1 cellular context compared by ENCODE assay signal in the genomic region with DNA sequence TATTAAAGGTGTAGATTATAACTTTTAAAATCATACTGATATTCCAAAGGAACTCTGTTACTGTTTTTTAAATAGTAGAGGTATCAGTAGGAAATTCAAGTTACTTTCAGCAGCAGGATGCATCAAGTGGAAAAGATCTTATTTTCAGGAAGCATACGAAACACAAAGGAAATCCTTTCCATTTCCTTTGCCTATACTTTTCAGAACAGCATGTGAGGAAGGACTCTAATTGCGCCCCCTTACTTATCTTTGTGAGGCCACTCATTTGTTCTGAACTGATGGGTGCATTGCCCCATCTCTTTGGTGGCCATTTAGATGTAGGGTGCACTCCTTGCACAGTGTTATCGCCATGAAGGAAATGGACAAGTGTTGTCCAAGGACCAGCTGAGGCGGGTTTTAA.
TF ChIP-seq lines count a peak whose summit lies in the region.

No MANE protein-coding gene starts in this region.

TF ChIP-seq in GM23338, 12 proteins besides CTCF, POLR2A, EP300 and RAD21 (continued from another document):
- TF ChIP-seq, protein P1, sequence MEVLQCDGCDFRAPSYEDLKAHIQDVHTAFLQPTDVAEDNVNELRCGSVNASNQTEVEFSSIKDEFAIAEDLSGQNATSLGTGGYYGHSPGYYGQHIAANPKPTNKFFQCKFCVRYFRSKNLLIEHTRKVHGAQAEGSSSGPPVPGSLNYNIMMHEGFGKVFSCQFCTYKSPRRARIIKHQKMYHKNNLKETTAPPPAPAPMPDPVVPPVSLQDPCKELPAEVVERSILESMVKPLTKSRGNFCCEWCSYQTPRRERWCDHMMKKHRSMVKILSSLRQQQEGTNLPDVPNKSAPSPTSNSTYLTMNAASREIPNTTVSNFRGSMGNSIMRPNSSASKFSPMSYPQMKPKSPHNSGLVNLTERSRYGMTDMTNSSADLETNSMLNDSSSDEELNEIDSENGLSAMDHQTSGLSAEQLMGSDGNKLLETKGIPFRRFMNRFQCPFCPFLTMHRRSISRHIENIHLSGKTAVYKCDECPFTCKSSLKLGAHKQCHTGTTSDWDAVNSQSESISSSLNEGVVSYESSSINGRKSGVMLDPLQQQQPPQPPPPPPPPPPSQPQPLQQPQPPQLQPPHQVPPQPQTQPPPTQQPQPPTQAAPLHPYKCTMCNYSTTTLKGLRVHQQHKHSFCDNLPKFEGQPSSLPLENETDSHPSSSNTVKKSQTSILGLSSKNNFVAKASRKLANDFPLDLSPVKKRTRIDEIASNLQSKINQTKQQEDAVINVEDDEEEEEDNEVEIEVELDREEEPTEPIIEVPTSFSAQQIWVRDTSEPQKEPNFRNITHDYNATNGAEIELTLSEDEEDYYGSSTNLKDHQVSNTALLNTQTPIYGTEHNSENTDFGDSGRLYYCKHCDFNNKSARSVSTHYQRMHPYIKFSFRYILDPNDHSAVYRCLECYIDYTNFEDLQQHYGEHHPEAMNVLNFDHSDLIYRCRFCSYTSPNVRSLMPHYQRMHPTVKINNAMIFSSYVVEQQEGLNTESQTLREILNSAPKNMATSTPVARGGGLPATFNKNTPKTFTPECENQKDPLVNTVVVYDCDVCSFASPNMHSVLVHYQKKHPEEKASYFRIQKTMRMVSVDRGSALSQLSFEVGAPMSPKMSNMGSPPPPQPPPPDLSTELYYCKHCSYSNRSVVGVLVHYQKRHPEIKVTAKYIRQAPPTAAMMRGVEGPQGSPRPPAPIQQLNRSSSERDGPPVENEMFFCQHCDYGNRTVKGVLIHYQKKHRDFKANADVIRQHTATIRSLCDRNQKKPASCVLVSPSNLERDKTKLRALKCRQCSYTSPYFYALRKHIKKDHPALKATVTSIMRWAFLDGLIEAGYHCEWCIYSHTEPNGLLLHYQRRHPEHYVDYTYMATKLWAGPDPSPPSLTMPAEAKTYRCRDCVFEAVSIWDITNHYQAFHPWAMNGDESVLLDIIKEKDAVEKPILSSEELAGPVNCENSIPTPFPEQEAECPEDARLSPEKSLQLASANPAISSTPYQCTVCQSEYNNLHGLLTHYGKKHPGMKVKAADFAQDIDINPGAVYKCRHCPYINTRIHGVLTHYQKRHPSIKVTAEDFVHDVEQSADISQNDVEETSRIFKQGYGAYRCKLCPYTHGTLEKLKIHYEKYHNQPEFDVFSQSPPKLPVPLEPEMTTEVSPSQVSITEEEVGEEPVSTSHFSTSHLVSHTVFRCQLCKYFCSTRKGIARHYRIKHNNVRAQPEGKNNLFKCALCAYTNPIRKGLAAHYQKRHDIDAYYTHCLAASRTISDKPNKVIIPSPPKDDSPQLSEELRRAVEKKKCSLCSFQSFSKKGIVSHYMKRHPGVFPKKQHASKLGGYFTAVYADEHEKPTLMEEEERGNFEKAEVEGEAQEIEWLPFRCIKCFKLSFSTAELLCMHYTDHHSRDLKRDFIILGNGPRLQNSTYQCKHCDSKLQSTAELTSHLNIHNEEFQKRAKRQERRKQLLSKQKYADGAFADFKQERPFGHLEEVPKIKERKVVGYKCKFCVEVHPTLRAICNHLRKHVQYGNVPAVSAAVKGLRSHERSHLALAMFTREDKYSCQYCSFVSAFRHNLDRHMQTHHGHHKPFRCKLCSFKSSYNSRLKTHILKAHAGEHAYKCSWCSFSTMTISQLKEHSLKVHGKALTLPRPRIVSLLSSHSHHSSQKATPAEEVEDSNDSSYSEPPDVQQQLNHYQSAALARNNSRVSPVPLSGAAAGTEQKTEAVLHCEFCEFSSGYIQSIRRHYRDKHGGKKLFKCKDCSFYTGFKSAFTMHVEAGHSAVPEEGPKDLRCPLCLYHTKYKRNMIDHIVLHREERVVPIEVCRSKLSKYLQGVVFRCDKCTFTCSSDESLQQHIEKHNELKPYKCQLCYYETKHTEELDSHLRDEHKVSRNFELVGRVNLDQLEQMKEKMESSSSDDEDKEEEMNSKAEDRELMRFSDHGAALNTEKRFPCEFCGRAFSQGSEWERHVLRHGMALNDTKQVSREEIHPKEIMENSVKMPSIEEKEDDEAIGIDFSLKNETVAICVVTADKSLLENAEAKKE (CRISPR knock-in tag; IDR thresholded peaks at IDR 0.05): no peak
- TF ChIP-seq POLR2AphosphoS5 (IDR thresholded peaks at IDR 0.05; ENCODE audit: low read depth): no peak
- no peak for TF ChIP-seq ETS1 (IDR thresholded peaks at IDR 0.05)
- TF ChIP-seq REST (IDR thresholded peaks at IDR 0.05; ENCODE audit: unreplicated experiment): no peak
- TF ChIP-seq CREB1 (CRISPR knock-in tag; IDR thresholded peaks at IDR 0.05; ENCODE audit: low read depth): no peak
- TF ChIP-seq STAT1 (IDR thresholded peaks at IDR 0.05; ENCODE audit: unreplicated experiment): no peak
